ENCODE assay signal across 8 cellular contexts in genomic region chr5:139294372-139295165, GRCh38. TPM values are rescaled to one million over a fixed set of nuclear protein-coding genes. Genes with fewer than 3 reads are reported as not detected.
A peak's percentile ranks its signal among the peaks of the same experiment; 100 is the strongest.
DNase-seq lines count a peak whose midpoint lies in the region; ATAC-seq and TF ChIP-seq lines count a peak whose summit lies in the region.

No MANE protein-coding gene starts in this region.

- peak overlapping the region; percentile 98 for H3K9ac ChIP-seq in smooth muscle cell (ENCODE audit: low read depth)

- H3K27ac ChIP-seq in caudate nucleus (ENCODE audit: low read depth, low read length) = peak overlapping the region; percentile 99
- H3K27ac ChIP-seq in smooth muscle cell (ENCODE audit: low read depth) = peak overlapping the region; percentile 99

- peak; percentile 28 for TF ChIP-seq CTCF in smooth muscle cell (IDR thresholded peaks at IDR 0.05; ENCODE audit: borderline replicate concordance, insufficient read depth, poor library complexity, severe bottlenecking)

- H3F3A ChIP-seq in smooth muscle cell (ENCODE audit: low read depth) = peaks cover 13% of the 10 kb centered on the region

- no peak overlapping the region for H2AFZ ChIP-seq in smooth muscle cell (ENCODE audit: low read depth)

- peaks cover 25% of the 10 kb centered on the region for H3K4me1 ChIP-seq in smooth muscle cell (ENCODE audit: low read depth)

- peak; percentile 30 for ATAC-seq in HG02623 (IDR thresholded peaks at IDR 0.05; ENCODE audit: unreplicated experiment)

- peak overlapping the region; percentile 96 for H3K4me2 ChIP-seq in smooth muscle cell

- no peaks in the 10 kb centered on the region for H3K27me3 ChIP-seq in smooth muscle cell (ENCODE audit: low read depth)

- H3K4me3 ChIP-seq in smooth muscle cell = peak overlapping the region; percentile 86

- peaks cover 52% of the 10 kb centered on the region for H4K20me1 ChIP-seq in smooth muscle cell (ENCODE audit: low read depth)

- no peaks in the 10 kb centered on the region for H3K9me3 ChIP-seq in smooth muscle cell (replicated peaks; ENCODE audit: low read depth)

- DNase-seq in NCI-H1436 (lab: John Stamatoyannopoulos, UW) (peak; percentile 54), NCI-H1436 treated with DMSO at 0.1 percent for 48 hours (lab: John Stamatoyannopoulos, UW) (no peak), NCI-H1417 (lab: John Stamatoyannopoulos, UW) (peak; percentile 72 to 87 (median 73)), UCSD-AML1 (lab: John Stamatoyannopoulos, UW; ENCODE audit: unreplicated experiment) (peak; percentile 79), caudate nucleus (lab: John Stamatoyannopoulos, UW) (peak in 56 of 61 donors; percentile 11 to 82 (median 58)), inferior parietal cortex (ENCODE audit: extremely low spot score) (peak; percentile 75), smooth muscle cell (lab: John Stamatoyannopoulos, UW; ENCODE audit: unreplicated experiment) (peak; percentile 68)

- peaks cover 56% of the 10 kb centered on the region for H3K79me2 ChIP-seq in smooth muscle cell (ENCODE audit: low read depth)

- under 1% methylated on average over 48 of the region's 48 CpGs for WGBS in smooth muscle cell (ENCODE audit: low lambda C conversion rate)

- no peaks in the 10 kb centered on the region for H3K36me3 ChIP-seq in smooth muscle cell (ENCODE audit: low read depth)

RNA-seq across cellular contexts. Expression of gene MATR3, which starts 1.0 kb away (rescaled TPM):
- total RNA-seq in smooth muscle cell = 267 and 353 TPM in 2 replicates
- polyA plus RNA-seq in smooth muscle cell = 151 and 169 TPM in 2 replicates

RNA-seq across cellular contexts. Expression of gene PAIP2, which starts 47.1 kb away (rescaled TPM):
- 96.1 and 98.1 TPM in 2 replicates for total RNA-seq in smooth muscle cell
- 120 and 123 TPM in 2 replicates for polyA plus RNA-seq in smooth muscle cell
